8 cellular contexts compared by ENCODE assay signal in genomic region chr7:102287465-102288146, GRCh38. TPM values are rescaled to one million over a fixed set of nuclear protein-coding genes. Genes with fewer than 3 reads are reported as not detected.
A peak's percentile ranks its signal among the peaks of the same experiment; 100 is the strongest.
DNase-seq lines count a peak whose midpoint lies in the region; ATAC-seq and TF ChIP-seq lines count a peak whose summit lies in the region.

No MANE protein-coding gene starts in this region.

- intact Hi-C loops in thyroid gland (cut with DNase I): no loop called here

- H3K4me1 Mint-ChIP-seq in CD4-positive, CD25-positive, alpha-beta regulatory T cell: peaks cover 0 to 38% (median 11%) of the 10 kb centered on the region in 4 donors

- DNase-seq in CD4-positive, CD25-positive, alpha-beta regulatory T cell: peak in 1 of 3 donors; percentile 31
- DNase-seq in GM23248 (peak; percentile 57), RPMI7951 (ENCODE audit: low read depth) (peak; percentile 46), coronary artery (ENCODE audit: low spot score) (no peak), medulla oblongata (ENCODE audit: extremely low spot score) (peak; percentile 43), thyroid gland (peak; percentile 61 to 65)
- DNase-seq in stimulated activated CD4-positive, alpha-beta T cell treated with anti-CD3 and anti-CD28 coated beads, Interleukin-2, amount 100 ng/mL, for 48 hours: no peak

- H3K9me3 ChIP-seq in CD4-positive, CD25-positive, alpha-beta regulatory T cell (ENCODE audit: control insufficient read depth in 2 of 2, low read length in 2 of 2): no peaks in the 10 kb centered on the region
- H3K9me3 ChIP-seq in GM23248 (ENCODE audit: low read depth) (no peaks in the 10 kb centered on the region), thyroid gland (no peaks in the 10 kb centered on the region)

- peaks cover 19% of the 10 kb centered on the region for H3K27me3 Mint-ChIP-seq in CD4-positive, CD25-positive, alpha-beta regulatory T cell

- in situ Hi-C loops in GM23248 (cut with MboI): loop anchor here (10.0 kb wide), 1 partner anchor 107 kb away; the partner anchor contains the start of gene PRKRIP1

- 2 to 3% methylated on average over 31 to 37 of the region's 37 CpGs for WGBS in GM23248 (ENCODE audit: low coverage in 1 of 2, low lambda C conversion rate in 2 of 2, missing lambda C conversion rate in 2 of 2), 2 experiments
- WGBS in thyroid gland, 2 donors: 0 to 1% methylated on average over 1 to 23 of the region's 37 CpGs

- peak overlapping the region; percentile 88 for H3K4me2 ChIP-seq in GM23248 (ENCODE audit: unreplicated experiment)

- ATAC-seq in CD4-positive, CD25-positive, alpha-beta regulatory T cell (ENCODE audit: low read depth in 2 of 2): peak; percentile 14 to 23
- ATAC-seq in HG03460 (IDR thresholded peaks at IDR 0.05; ENCODE audit: unreplicated experiment): no peak

- H3K27ac ChIP-seq in CD4-positive, CD25-positive, alpha-beta regulatory T cell (ENCODE audit: insufficient read depth, low read length, poor library complexity, severe bottlenecking): no peak overlapping the region
- no peak overlapping the region for H3K27ac ChIP-seq in GM23248
- peak overlapping the region in 1 of 2 donors; percentile 94 for H3K27ac ChIP-seq in coronary artery
- H3K27ac ChIP-seq in thyroid gland: peak overlapping the region in 2 of 3 donors; percentile 1 to 52

- H3K27ac Mint-ChIP-seq in CD4-positive, CD25-positive, alpha-beta regulatory T cell: no peak overlapping the region

- peak overlapping the region in 3 of 4 donors; percentile 53 to 73 (median 71) for H3K4me3 Mint-ChIP-seq in CD4-positive, CD25-positive, alpha-beta regulatory T cell

- no peaks in the 10 kb centered on the region for H3K9me2 ChIP-seq in GM23248 (ENCODE audit: insufficient read depth)

- no peak for TF ChIP-seq POLR2A in thyroid gland (IDR thresholded peaks at IDR 0.05)

- TF ChIP-seq CTCF in coronary artery (IDR thresholded peaks at IDR 0.05) (no peak), thyroid gland (IDR thresholded peaks at IDR 0.05) (no peak)

- peak overlapping the region; percentile 90 for H2AFZ ChIP-seq in GM23248

- H3K9me3 Mint-ChIP-seq in CD4-positive, CD25-positive, alpha-beta regulatory T cell: no peaks in the 10 kb centered on the region

- peak overlapping the region; percentile 64 for H3K9ac ChIP-seq in GM23248

- peak overlapping the region; percentile 37 for H3K4me3 ChIP-seq in CD4-positive, CD25-positive, alpha-beta regulatory T cell (ENCODE audit: low read depth, low read length)
- peak overlapping the region; percentile 82 for H3K4me3 ChIP-seq in GM23248
- H3K4me3 ChIP-seq in coronary artery: peak overlapping the region; percentile 98
- peak overlapping the region; percentile 81 to 96 (median 86) for H3K4me3 ChIP-seq in thyroid gland (replicated peaks in 1 of 3)

- H3K36me3 Mint-ChIP-seq in CD4-positive, CD25-positive, alpha-beta regulatory T cell: no peaks in the 10 kb centered on the region

- no peaks in the 10 kb centered on the region for H3K36me3 ChIP-seq in CD4-positive, CD25-positive, alpha-beta regulatory T cell (ENCODE audit: control insufficient read depth, insufficient read depth, low read length)
- no peaks in the 10 kb centered on the region for H3K36me3 ChIP-seq in GM23248 (ENCODE audit: low read depth)
- no peaks in the 10 kb centered on the region for H3K36me3 ChIP-seq in thyroid gland

- peaks cover 33% of the 10 kb centered on the region for H3K4me1 ChIP-seq in CD4-positive, CD25-positive, alpha-beta regulatory T cell (ENCODE audit: control insufficient read depth, insufficient read depth, low read length, poor library complexity, severe bottlenecking)
- H3K4me1 ChIP-seq in GM23248 (ENCODE audit: insufficient read depth) (no peaks in the 10 kb centered on the region), thyroid gland (peaks cover 21 to 22% of the 10 kb centered on the region in 2 donors)

- no peaks in the 10 kb centered on the region for H4K20me1 ChIP-seq in GM23248 (ENCODE audit: insufficient read depth)

- H3K27me3 ChIP-seq in CD4-positive, CD25-positive, alpha-beta regulatory T cell (ENCODE audit: control insufficient read depth, insufficient read depth, low read length): no peaks in the 10 kb centered on the region
- H3K27me3 ChIP-seq in GM23248 (replicated peaks; ENCODE audit: insufficient read depth) (no peaks in the 10 kb centered on the region), thyroid gland (no peaks in the 10 kb centered on the region)

- H3K79me2 ChIP-seq in GM23248 (ENCODE audit: insufficient read depth): no peaks in the 10 kb centered on the region

- H3F3A ChIP-seq in GM23248 (ENCODE audit: insufficient read depth): no peaks in the 10 kb centered on the region

RNA-seq across cellular contexts. Expression of gene SH2B2, which starts 0.9 kb away (rescaled TPM):
- 0.89 TPM for total RNA-seq in CD4-positive, CD25-positive, alpha-beta regulatory T cell
- polyA plus RNA-seq in CD4-positive, CD25-positive, alpha-beta regulatory T cell: under 1 TPM; 0.24 to 0.94 (median 0.48) TPM
- 0.86 and 7.1 TPM in 2 replicates for total RNA-seq in GM23248 (2014; rRNA removed; shearing (Covaris generic))
- polyA plus RNA-seq in GM23248 (2016; fragmentation: Nextera tagmentation; extraction: Ambion mirVana): 0.80 and 1.1 TPM in 2 replicates
- total RNA-seq in RPMI7951 (2014; rRNA removed; shearing (Covaris generic)): 0.84 and 1.7 TPM in 2 replicates
- 10 to 100 TPM in 3 of 4 donors, 1 to 10 TPM in 1; 7.7 to 19.3 (median 14.6) TPM for total RNA-seq in thyroid gland

Comparison
In these comparisons a context has a peak if more than half of its experiments do, and no peak if none do; other contexts are left out.
1. DNase-seq: peak in GM23248 (single experiment), RPMI7951 (single experiment), medulla oblongata (single experiment) and thyroid gland (2 of 2); none in coronary artery (single experiment) and stimulated activated CD4-positive, alpha-beta T cell treated with anti-CD3 and anti-CD28 coated beads, Interleukin-2, amount 100 ng/mL, for 48 hours (0 of 2).
2. H3K27ac ChIP-seq: peak in thyroid gland (2 of 3); none in CD4-positive, CD25-positive, alpha-beta regulatory T cell (single experiment) and GM23248 (single experiment).
3. H3K4me3 ChIP-seq: peak in every context shown above with its lines; median percentile 98 in coronary artery; 86 in thyroid gland; 82 in GM23248; 37 in CD4-positive, CD25-positive, alpha-beta regulatory T cell.